Comparison of ENCODE assay signal across 10 cellular contexts in the genomic region with DNA sequence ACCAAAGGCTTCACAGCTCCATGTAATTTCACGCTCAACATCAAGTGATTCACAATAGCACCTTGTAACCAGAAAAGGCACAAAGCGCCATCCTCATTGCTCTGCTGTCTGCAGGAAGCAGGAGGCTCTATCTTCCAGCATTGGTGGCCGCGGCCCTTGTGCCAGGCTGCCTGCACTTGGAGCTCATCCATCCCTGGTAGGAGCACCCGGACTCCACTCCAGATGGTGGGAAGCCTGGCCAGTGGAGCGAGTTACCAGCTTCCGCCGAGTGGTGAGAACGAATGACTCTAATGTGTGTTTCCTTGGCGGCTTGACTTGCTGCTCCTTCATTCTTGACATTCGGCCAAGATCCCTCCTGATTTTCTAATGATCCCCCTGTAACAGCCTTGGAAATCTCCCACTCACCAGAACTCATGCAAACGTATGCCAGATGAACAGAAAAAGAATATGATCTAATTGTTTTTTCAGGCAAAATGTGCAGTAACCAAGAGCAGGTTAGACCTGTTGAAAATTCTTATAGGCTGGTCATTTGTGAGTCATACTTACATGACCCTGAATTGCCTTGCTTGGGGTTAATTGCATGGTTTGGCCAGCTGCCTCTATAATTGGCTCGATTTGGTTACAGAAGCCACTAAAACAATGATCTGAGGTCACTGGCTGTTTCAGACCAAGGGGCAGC.
A peak's percentile ranks its signal among the peaks of the same experiment; 100 is the strongest.
DNase-seq lines count a peak whose midpoint lies in the region; ATAC-seq and TF ChIP-seq lines count a peak whose summit lies in the region.
"Had no signal": no experiment of that assay in that cellular context is flagged by ENCODE, and none has a peak within 500 bp of the region (broad histone marks: within the 10 kb centered on the region; RNA-seq: fewer than 3 reads in every experiment).

No MANE protein-coding gene starts in this region.

- peak overlapping the region; percentile 23 to 56 for H2BK12ac ChIP-seq in mesenchymal stem cell (ENCODE audit: low read length in 2 of 2)

- no peaks in the 10 kb centered on the region for H3K36me3 Mint-ChIP-seq in osteocyte (ENCODE audit: unreplicated experiment)
- H3K36me3 Mint-ChIP-seq in activated naive CD4-positive, alpha-beta T cell treated with anti-CD3 and anti-CD28 coated beads for 36 hours (ENCODE audit: low read depth) = no peaks in the 10 kb centered on the region
- H3K36me3 Mint-ChIP-seq: IgD-negative memory B cell had no signal

- TF ChIP-seq CTCF in AG04450 (IDR thresholded peaks at IDR 0.05; ENCODE audit: low read depth, low read length) = no peak
- TF ChIP-seq CTCF in breast epithelium (IDR thresholded peaks at IDR 0.05) = no peak
- TF ChIP-seq CTCF in osteocyte (IDR thresholded peaks at IDR 0.05) = no peak

- H3K4me1 ChIP-seq in breast epithelium (peaks cover 0 to 13% of the 10 kb centered on the region in 2 donors), mesenchymal stem cell (ENCODE audit: control insufficient read depth, insufficient read depth, low read depth, low read length) (peaks cover 9% of the 10 kb centered on the region)

- DNase-seq in AG04450 (ENCODE audit: low read depth, low spot score) (peak; percentile 29), NCI-H1092 (lab: John Stamatoyannopoulos, UW) (peak; percentile 50), breast epithelium (ENCODE audit: low spot score in 2 of 2) (peak in 1 of 2 donors; percentile 48), mesenchymal stem cell (peak; percentile 87), osteocyte (ENCODE audit: extremely low spot score, unreplicated experiment) (no peak)
- no peak for DNase-seq in activated naive CD4-positive, alpha-beta T cell treated with anti-CD3 and anti-CD28 coated beads for 36 hours
- DNase-seq: DND-41 had no signal

- POLR2A ChIA-PET in AG04450 (lab: Yijun Ruan, JAX) = no interaction called here

- no peak overlapping the region for H3K23ac ChIP-seq in mesenchymal stem cell (ENCODE audit: low read length in 2 of 2)

- no peak for TF ChIP-seq POLR2A in breast epithelium (IDR thresholded peaks at IDR 0.05)

- no peaks in the 10 kb centered on the region for H3K79me1 ChIP-seq in mesenchymal stem cell (replicated peaks; ENCODE audit: low read length, poor library complexity, severe bottlenecking)

- 73% methylated on average over 13 of the region's 13 CpGs for WGBS in mesenchymal stem cell

- no peaks in the 10 kb centered on the region for H3K27me3 Mint-ChIP-seq in osteocyte (ENCODE audit: unreplicated experiment)
- no peaks in the 10 kb centered on the region for H3K27me3 Mint-ChIP-seq in activated naive CD4-positive, alpha-beta T cell treated with anti-CD3 and anti-CD28 coated beads for 36 hours (ENCODE audit: low read depth)

- no peak overlapping the region for H3K4me2 ChIP-seq in mesenchymal stem cell (ENCODE audit: low read length, poor library complexity, severe bottlenecking)

- H3K4me3 ChIP-seq in AG04450 (ENCODE audit: low read depth, low read length) (no peak overlapping the region), breast epithelium (peak overlapping the region in 2 of 3 donors; percentile 19 to 54), mesenchymal stem cell (ENCODE audit: insufficient read depth in 1 of 2, low read depth in 1 of 2, low read length in 2 of 2) (peak overlapping the region in 1 of 2 experiments; percentile 38)

- no peak overlapping the region for H2BK15ac ChIP-seq in mesenchymal stem cell (ENCODE audit: low read depth, poor library complexity, severe bottlenecking)

- ATAC-seq in GM21515 (IDR thresholded peaks at IDR 0.05; ENCODE audit: unreplicated experiment) = no peak
- ATAC-seq in GM21723 (IDR thresholded peaks at IDR 0.05; ENCODE audit: unreplicated experiment) = no peak

- H3K4me3 Mint-ChIP-seq in osteocyte (ENCODE audit: unreplicated experiment) = no peak overlapping the region
- H3K4me3 Mint-ChIP-seq in activated naive CD4-positive, alpha-beta T cell treated with anti-CD3 and anti-CD28 coated beads for 36 hours = no peak overlapping the region
- H3K4me3 Mint-ChIP-seq: IgD-negative memory B cell had no signal

- CTCF ChIA-PET in AG04450 (lab: Charles Lee) = no interaction called here
- CTCF ChIA-PET in activated naive CD4-positive, alpha-beta T cell treated with anti-CD3 and anti-CD28 coated beads for 36 hours (lab: Charles Lee) = no interaction called here

- peak overlapping the region; percentile 45 for H3K9ac ChIP-seq in mesenchymal stem cell (ENCODE audit: low read length)

- no peak overlapping the region for H2AK5ac ChIP-seq in mesenchymal stem cell (ENCODE audit: low read length, severe bottlenecking)

- H3K9me3 ChIP-seq in AG04450 (ENCODE audit: control insufficient read depth, insufficient read depth, low read length) = peaks cover 4% of the 10 kb centered on the region; the same call in 1 of the 2 replicates
- H3K9me3 ChIP-seq in breast epithelium = no peaks in the 10 kb centered on the region
- no peaks in the 10 kb centered on the region for H3K9me3 ChIP-seq in mesenchymal stem cell (ENCODE audit: control insufficient read depth, low read length)

- no peak overlapping the region for H2BK120ac ChIP-seq in mesenchymal stem cell (ENCODE audit: low read depth, low read length)

- H3K4me1 Mint-ChIP-seq in osteocyte (ENCODE audit: unreplicated experiment) = peaks cover 35% of the 10 kb centered on the region
- H3K4me1 Mint-ChIP-seq in activated naive CD4-positive, alpha-beta T cell treated with anti-CD3 and anti-CD28 coated beads for 36 hours (ENCODE audit: low read depth) = peaks cover 10% of the 10 kb centered on the region

- intact Hi-C loops in breast epithelium (cut with DNase I; ENCODE audit: low total_unique reads) = no loop called here
- intact Hi-C loops in activated naive CD4-positive, alpha-beta T cell treated with anti-CD3 and anti-CD28 coated beads for 36 hours (cut with micrococcal nuclease) = no loop called here

- H3K9me3 Mint-ChIP-seq in osteocyte (ENCODE audit: unreplicated experiment) = no peaks in the 10 kb centered on the region
- no peaks in the 10 kb centered on the region for H3K9me3 Mint-ChIP-seq in activated naive CD4-positive, alpha-beta T cell treated with anti-CD3 and anti-CD28 coated beads for 36 hours

- H3K27me3 ChIP-seq in AG04450 (ENCODE audit: control insufficient read depth, insufficient read depth, low read length) (peaks cover 4% of the 10 kb centered on the region), breast epithelium (no peaks in the 10 kb centered on the region), mesenchymal stem cell (ENCODE audit: control insufficient read depth in 1 of 2, insufficient read depth in 1 of 2, low read length in 2 of 2) (no peaks in the 10 kb centered on the region)

- H4K91ac ChIP-seq in mesenchymal stem cell (ENCODE audit: low read length) = no peak overlapping the region

- H3K27ac ChIP-seq in AG04450 (ENCODE audit: low read depth, low read length) (no peak overlapping the region), breast epithelium (peak overlapping the region; percentile 73 to 83), mesenchymal stem cell (ENCODE audit: low read length, poor library complexity, severe bottlenecking) (no peak overlapping the region)

- H3K14ac ChIP-seq in mesenchymal stem cell (ENCODE audit: low read length in 2 of 2) = no peak overlapping the region

- H2BK5ac ChIP-seq in mesenchymal stem cell (ENCODE audit: low read depth, low read length, poor library complexity, severe bottlenecking) = no peak overlapping the region

- peak overlapping the region in 1 of 2 experiments; percentile 9 for H3K18ac ChIP-seq in mesenchymal stem cell (ENCODE audit: low read depth in 1 of 2, low read length in 2 of 2)

- H3K36me3 ChIP-seq in breast epithelium (no peaks in the 10 kb centered on the region), mesenchymal stem cell (ENCODE audit: control insufficient read depth in 1 of 2, insufficient read depth in 2 of 2, low read depth in 1 of 2, low read length in 2 of 2) (no peaks in the 10 kb centered on the region)

- H3K27ac Mint-ChIP-seq in osteocyte (ENCODE audit: unreplicated experiment) = no peak overlapping the region
- H3K27ac Mint-ChIP-seq in activated naive CD4-positive, alpha-beta T cell treated with anti-CD3 and anti-CD28 coated beads for 36 hours = no peak overlapping the region

- H4K8ac ChIP-seq in mesenchymal stem cell (ENCODE audit: low read length) = peak overlapping the region; percentile 45

- H3K4ac ChIP-seq in mesenchymal stem cell (ENCODE audit: low read depth in 1 of 2, low read length in 2 of 2) = no peak overlapping the region

- H2AFZ ChIP-seq in mesenchymal stem cell (ENCODE audit: low read depth, low read length) = no peak overlapping the region

Comparison
In these comparisons a context has a peak if more than half of its experiments do, and no peak if none do; other contexts are left out.
1. DNase-seq: peak in AG04450 (single experiment), NCI-H1092 (single experiment) and mesenchymal stem cell (single experiment); none in osteocyte (single experiment) and activated naive CD4-positive, alpha-beta T cell treated with anti-CD3 and anti-CD28 coated beads for 36 hours (single experiment).
2. H3K27ac ChIP-seq: peak in breast epithelium (2 of 2); none in AG04450 (single experiment) and mesenchymal stem cell (single experiment).